ENCODE assay signal across 1 cellular context in the genomic region with DNA sequence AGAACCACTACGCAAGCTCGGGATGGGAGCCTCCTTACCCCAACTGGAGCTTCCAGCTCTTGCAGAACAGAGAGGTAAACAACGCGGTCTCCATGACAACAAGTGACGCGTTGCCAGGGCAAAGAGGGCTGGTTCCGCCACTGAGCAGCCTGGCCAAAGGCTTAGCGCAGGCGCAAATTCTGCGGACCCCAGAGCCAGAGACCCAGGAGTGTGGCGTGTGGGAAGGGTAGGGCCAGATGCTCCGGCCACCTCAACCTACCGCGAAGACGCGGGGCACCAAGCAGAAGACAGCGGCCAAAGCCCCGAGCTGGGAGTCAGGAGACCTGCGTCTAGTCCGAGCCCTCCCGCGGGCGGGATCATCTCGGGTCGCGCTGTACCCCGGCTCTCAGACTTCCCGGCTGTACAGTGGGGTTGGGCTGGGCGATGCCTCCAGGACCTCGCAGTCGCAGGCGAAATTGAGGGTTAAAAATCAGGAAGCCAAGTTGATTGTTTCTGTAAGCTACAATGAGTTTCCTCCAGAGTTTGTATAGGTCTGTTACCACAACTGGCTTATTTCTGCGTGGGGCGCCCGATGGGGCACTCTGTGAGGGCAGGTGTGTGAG.
TF ChIP-seq lines count a peak whose summit lies in the region.

Gene TEKT1 (minus strand): TSS at position 68 of the 602 bp plus-strand sequence. CDS start 1,353 bp downstream, outside the sequence.

TF ChIP-seq in GM12878, 131 proteins besides CTCF, POLR2A, EP300 and RAD21 (continued from another document):
- TF ChIP-seq CREM (IDR thresholded peaks at IDR 0.05; ENCODE audit: low read depth) (peak; percentile 82), ZBTB40 (IDR thresholded peaks at IDR 0.05; ENCODE audit: borderline replicate concordance) (no peak), CREB1 (IDR thresholded peaks at IDR 0.05; ENCODE audit: low read depth) (peak; percentile 81), RFX5 (IDR thresholded peaks at IDR 0.05; ENCODE audit: low read depth, low read length) (peak; percentile 97), MXI1 (IDR thresholded peaks at IDR 0.05; ENCODE audit: low read depth, low read length) (peak; percentile 23; the same call in 1 of the 2 replicates)
